In genomic region chr6:14117158-14118090, GRCh38 we compare ENCODE assay signal across 8 cellular contexts. TPM values are rescaled to one million over a fixed set of nuclear protein-coding genes. Genes with fewer than 3 reads are reported as not detected.
DNase-seq lines count a peak whose midpoint lies in the region; ATAC-seq and TF ChIP-seq lines count a peak whose summit lies in the region.

Gene CD83, plus strand, starts transcription at chr6:14117772. Its CDS starts 40 bp downstream, at chr6:14117812.

- peak; percentile 22 for TF ChIP-seq CTCF in epithelial cell of proximal tubule (conservative IDR thresholded peaks at IDR 0.05; ENCODE audit: low read depth, low read length)

- peaks cover 8% of the 10 kb centered on the region for H3K4me1 ChIP-seq in muscle layer of colon (ENCODE audit: insufficient read depth, low read length)

- no peaks in the 10 kb centered on the region for H3K27me3 ChIP-seq in muscle layer of colon (ENCODE audit: control insufficient read depth in 1 of 2, insufficient read depth in 2 of 2, low read length in 2 of 2)

- no peak within 1 kb of the TSS for H3K9ac ChIP-seq in muscle layer of colon (ENCODE audit: low read length)

- peak; percentile 61 for ATAC-seq in GM18907 (IDR thresholded peaks at IDR 0.05; ENCODE audit: unreplicated experiment)
- ATAC-seq in HG03175 (IDR thresholded peaks at IDR 0.05; ENCODE audit: unreplicated experiment): peak; percentile 71

- H3K9me3 ChIP-seq in muscle layer of colon (ENCODE audit: low read length): no peaks in the 10 kb centered on the region

- H3K36me3 ChIP-seq in muscle layer of colon (ENCODE audit: insufficient read depth, low read length): no peaks in the 10 kb centered on the region

- H3K4me3 ChIP-seq in epithelial cell of proximal tubule (ENCODE audit: low read depth, low read length) (peak within 1 kb of the TSS; percentile 65), muscle layer of colon (ENCODE audit: low read depth in 1 of 2, low read length in 2 of 2) (peak within 1 kb of the TSS; percentile 71 to 79)

- DNase-seq in Ammon's horn (ENCODE audit: low spot score) (peak; percentile 55), NOMO-1 treated with DMSO at 0.1 percent for 48 hours (lab: John Stamatoyannopoulos, UW; ENCODE audit: unreplicated experiment) (peak; percentile 83), epithelial cell of proximal tubule (ENCODE audit: low read depth) (no peak)
- DNase-seq in activated CD8-positive, alpha-beta memory T cell treated with anti-CD3 and anti-CD28 coated beads, Interleukin-2, amount 50 U/mL, for 4 hours: peak; percentile 86
- DNase-seq in stimulated activated CD8-positive, alpha-beta memory T cell treated with anti-CD3 and anti-CD28 coated beads, Interleukin-7, amount 100 ng/mL, for 24 hours (ENCODE audit: low read depth): peak; percentile 49

- H3K27ac ChIP-seq in muscle layer of colon (ENCODE audit: low read depth, low read length): peak within 1 kb of the TSS; percentile 23

RNA-seq across cellular contexts. Expression of gene CD83, which starts in this region (rescaled TPM):
- total RNA-seq in epithelial cell of proximal tubule: 3.7 and 7.1 TPM in 2 replicates
